In genomic region chr1:235688096-235688495, GRCh38 we compare ENCODE assay signal across 32 cellular contexts. TPM values are rescaled to one million over a fixed set of nuclear protein-coding genes. Genes with fewer than 3 reads are reported as not detected.
"Had no signal": no experiment of that assay in that cellular context is flagged by ENCODE, and none has a peak within 500 bp of the region (broad histone marks: within the 10 kb centered on the region; RNA-seq: fewer than 3 reads in every experiment).

No MANE protein-coding gene starts in this region.

- H3K9me3 ChIP-seq: ascending aorta, Peyer's patch, SJSA1 had no signal

- DNase-seq: activated CD4-positive, alpha-beta T cell treated with anti-CD3 and anti-CD28 coated beads, Interleukin-2, amount 10 ng/mL, durations not matched to agents 24 days and 14 days; activated CD4-positive, alpha-beta T cell treated with anti-CD3 and anti-CD28 coated beads, Interleukin-2, amount 50 U/mL, for 48 hours; activated CD8-positive, alpha-beta T cell treated with anti-CD3 and anti-CD28 coated beads, Interleukin-2, amount 10 ng/mL, durations not matched to agents 7 days and 5 days; activated gamma-delta T cell; activated naive CD4-positive, alpha-beta T cell treated with Interleukin-2 at 50 U/mL for 16 hours; activated naive CD8-positive, alpha-beta T cell treated with anti-CD3 and anti-CD28 coated beads, Interleukin-2, amount 10 ng/mL, durations not matched to agents 7 days and 5 days; activated T-cell treated with anti-CD3 and anti-CD28 coated beads for 4 hours; activated T-cell treated with anti-CD3 and anti-CD28 coated beads, Interleukin-2, amount 50 U/mL, for 48 hours; amygdala; MM.1S; MV-4-11; NCI-H1092; NCI-H1436 treated with DMSO at 0.1 percent for 48 hours; NCI-H1694 treated with DMSO at 0.1 percent for 48 hours; NCI-H2029; NCI-H345; NCI-H524 treated with DMSO at 0.1 percent for 48 hours; Peyer's patch; RPMI8226; SHP77 treated with DMSO at 0.1 percent for 48 hours; SW 1271; T-helper 1 cell; T-helper 2 cell; T-helper 9 cell had no signal

- H3K27me3 ChIP-seq: ascending aorta, cardiac muscle cell, Peyer's patch, SJSA1 had no signal

- H3K27ac ChIP-seq: ascending aorta, cardiac muscle cell, KMS-11, Peyer's patch, SJSA1 had no signal

- H3K4me1 Mint-ChIP-seq: activated naive CD4-positive, alpha-beta T cell treated with anti-CD3 and anti-CD28 coated beads, Interleukin-2, amount 50 U/mL, for 24 hours; activated naive CD8-positive, alpha-beta T cell treated with anti-CD3 and anti-CD28 coated beads, Interleukin-2, amount 10 ng/mL, durations not matched to agents 7 days and 5 days had no signal

- H3K27me3 Mint-ChIP-seq: activated CD4-positive, alpha-beta T cell treated with anti-CD3 and anti-CD28 coated beads, Interleukin-2, amount 10 ng/mL, durations not matched to agents 24 days and 14 days; activated naive CD4-positive, alpha-beta T cell treated with anti-CD3 and anti-CD28 coated beads, Interleukin-2, amount 50 U/mL, for 24 hours; activated naive CD8-positive, alpha-beta T cell treated with anti-CD3 and anti-CD28 coated beads, Interleukin-2, amount 10 ng/mL, durations not matched to agents 7 days and 5 days; central memory CD8-positive, alpha-beta T cell had no signal

- H3K4me3 Mint-ChIP-seq: activated CD4-positive, alpha-beta T cell treated with anti-CD3 and anti-CD28 coated beads, Interleukin-2, amount 10 ng/mL, durations not matched to agents 24 days and 14 days; activated CD8-positive, alpha-beta T cell treated with anti-CD3 and anti-CD28 coated beads, Interleukin-2, amount 10 ng/mL, durations not matched to agents 7 days and 5 days; activated naive CD4-positive, alpha-beta T cell treated with anti-CD3 and anti-CD28 coated beads, Interleukin-2, amount 50 U/mL, for 24 hours; activated naive CD8-positive, alpha-beta T cell treated with anti-CD3 and anti-CD28 coated beads, Interleukin-2, amount 10 ng/mL, durations not matched to agents 7 days and 5 days; central memory CD8-positive, alpha-beta T cell had no signal

- H3K27ac Mint-ChIP-seq: activated CD4-positive, alpha-beta T cell treated with anti-CD3 and anti-CD28 coated beads, Interleukin-2, amount 10 ng/mL, durations not matched to agents 24 days and 14 days; activated CD8-positive, alpha-beta T cell treated with anti-CD3 and anti-CD28 coated beads, Interleukin-2, amount 10 ng/mL, durations not matched to agents 7 days and 5 days; activated naive CD4-positive, alpha-beta T cell treated with anti-CD3 and anti-CD28 coated beads, Interleukin-2, amount 50 U/mL, for 24 hours; activated naive CD8-positive, alpha-beta T cell treated with anti-CD3 and anti-CD28 coated beads, Interleukin-2, amount 10 ng/mL, durations not matched to agents 7 days and 5 days; activated T-helper 2 cell treated with anti-CD3 and anti-CD28 coated beads, Interferon-gamma antibody, Interleukin-2, Interleukin-4, amounts not matched to agents 10 μg/mL and 5 μg/mL and 100 μg/mL, durations not matched to agents 14 hours and 24 hours and 36 hours had no signal

- H3K36me3 ChIP-seq: cardiac muscle cell, SJSA1 had no signal

- ATAC-seq: activated CD8-positive, alpha-beta T cell treated with anti-CD3 and anti-CD28 coated beads, Interleukin-2, amount 10 ng/mL, durations not matched to agents 7 days and 5 days; SK-N-SH treated with all-trans-retinoic acid at 6 μM for 48 hours had no signal

- H3K9me3 Mint-ChIP-seq: activated naive CD4-positive, alpha-beta T cell treated with anti-CD3 and anti-CD28 coated beads, Interleukin-2, amount 50 U/mL, for 24 hours; activated naive CD8-positive, alpha-beta T cell treated with anti-CD3 and anti-CD28 coated beads, Interleukin-2, amount 10 ng/mL, durations not matched to agents 7 days and 5 days; activated T-helper 2 cell treated with anti-CD3 and anti-CD28 coated beads, Interferon-gamma antibody, Interleukin-2, Interleukin-4, amounts not matched to agents 10 μg/mL and 5 μg/mL and 100 μg/mL, durations not matched to agents 14 hours and 24 hours and 36 hours; central memory CD8-positive, alpha-beta T cell had no signal

- H3K4me3 ChIP-seq: ascending aorta, cardiac muscle cell, Peyer's patch, SJSA1 had no signal

RNA-seq across cellular contexts. Expression of gene GNG4, which starts 38.5 kb away (rescaled TPM):
- total RNA-seq: activated naive CD8-positive, alpha-beta T cell treated with anti-CD3 and anti-CD28 coated beads, Interleukin-2, amount 10 ng/mL, durations not matched to agents 7 days and 5 days; ascending aorta had no signal
